Comparison of ENCODE assay signal across 9 cellular contexts in the genomic region with DNA sequence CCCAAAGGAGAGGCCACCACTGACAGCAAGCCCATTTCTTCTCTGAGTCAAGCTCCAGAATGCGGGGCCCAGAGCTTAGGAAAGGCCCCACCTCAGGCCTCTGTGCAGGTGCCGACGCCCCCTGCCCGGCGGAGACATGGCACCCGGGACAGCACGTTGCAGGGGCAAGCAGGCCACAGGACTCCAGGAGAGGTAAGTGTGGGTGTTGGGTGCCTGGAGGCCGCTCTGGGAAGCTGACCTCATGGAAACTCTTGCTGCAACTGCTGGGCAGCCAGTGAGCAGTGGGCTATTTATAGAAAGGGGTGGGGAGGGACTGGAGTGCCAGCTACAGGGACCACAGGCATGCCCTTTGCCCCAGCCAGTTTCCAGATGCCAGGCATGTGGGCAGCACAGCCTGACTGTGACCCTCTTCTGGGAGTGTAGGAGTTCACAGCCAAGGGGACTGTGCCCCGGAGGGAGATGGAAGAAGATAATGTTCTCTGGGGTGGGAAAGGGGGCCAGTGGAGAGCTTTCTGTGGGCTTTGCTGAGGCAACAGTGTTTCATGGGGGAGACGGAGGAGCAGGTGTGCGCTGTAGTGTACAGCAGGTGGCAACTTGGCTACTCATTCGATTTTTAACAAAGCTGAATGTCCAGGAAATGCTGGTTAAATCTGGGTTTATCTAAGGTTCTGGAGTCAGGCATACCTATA. TPM values are rescaled to one million over a fixed set of nuclear protein-coding genes. Genes with fewer than 3 reads are reported as not detected.
A peak's percentile ranks its signal among the peaks of the same experiment; 100 is the strongest.
DNase-seq lines count a peak whose midpoint lies in the region; ATAC-seq and TF ChIP-seq lines count a peak whose summit lies in the region.
"Had no signal": no experiment of that assay in that cellular context is flagged by ENCODE, and none has a peak within 500 bp of the region (broad histone marks: within the 10 kb centered on the region; RNA-seq: fewer than 3 reads in every experiment).

No MANE protein-coding gene starts in this region.

- peak overlapping the region; percentile 57 to 71 for H3K27ac ChIP-seq in breast epithelium
- peak overlapping the region in 3 of 4 donors; percentile 26 to 81 (median 77) for H3K27ac ChIP-seq in tibial nerve

- POLR2A ChIA-PET in WTC11 (lab: Charles Lee): no interaction called here

- H3K27me3 ChIP-seq in breast epithelium (no peaks in the 10 kb centered on the region), tibial nerve (no peaks in the 10 kb centered on the region)

- no peak overlapping the region for H3K4me3 Mint-ChIP-seq in WTC11
- H3K4me3 Mint-ChIP-seq: activated CD8-positive, alpha-beta T cell treated with anti-CD3 and anti-CD28 coated beads for 36 hours had no signal

- H3K36me3 ChIP-seq in breast epithelium (no peaks in the 10 kb centered on the region), tibial nerve (no peaks in the 10 kb centered on the region)

- peak in 1 of 2 donors; percentile 71 for TF ChIP-seq EP300 in tibial nerve (IDR thresholded peaks at IDR 0.05)

- H3K36me3 Mint-ChIP-seq in WTC11: peaks cover 6% of the 10 kb centered on the region; the same call in 1 of the 2 replicates

- peak; percentile 68 for DNase-seq in LoVo (ENCODE audit: low spot score)
- DNase-seq in breast epithelium (ENCODE audit: low spot score in 2 of 2): peak in 1 of 2 donors; percentile 67
- DNase-seq in left colon: peak; percentile 55 to 81
- DNase-seq in tibial nerve (ENCODE audit: low spot score in 2 of 2): peak in 1 of 2 donors; percentile 42
- DNase-seq in anterior cingulate cortex (lab: John Stamatoyannopoulos, UW): no peak
- DNase-seq in WTC11 (ENCODE audit: low spot score): no peak
- DNase-seq in activated CD4-positive, CD25-positive, alpha-beta regulatory T cell (lab: John Stamatoyannopoulos, UW): no peak
- DNase-seq: activated CD8-positive, alpha-beta T cell treated with anti-CD3 and anti-CD28 coated beads for 36 hours; NCI-H1105 had no signal

- TF ChIP-seq POLR2A in breast epithelium (IDR thresholded peaks at IDR 0.05) (no peak), tibial nerve (IDR thresholded peaks at IDR 0.05) (no peak)

- intact Hi-C loops in breast epithelium (cut with DNase I; ENCODE audit: low total_unique reads): no loop called here
- intact Hi-C loops in left colon (cut with DNase I, micrococcal nuclease): loop anchor here in 1 of 2 donors (10.0 kb wide), 1 partner anchor 94 kb away; no protein-coding TSS in a partner anchor

- H3K4me1 ChIP-seq in breast epithelium (no peaks in the 10 kb centered on the region), tibial nerve (peaks cover 0 to 17% (median 13%) of the 10 kb centered on the region in 4 donors)

- no peaks in the 10 kb centered on the region for H3K4me1 Mint-ChIP-seq in WTC11

- H3K4me3 ChIP-seq in breast epithelium (no peak overlapping the region), tibial nerve (no peak overlapping the region)

- TF ChIP-seq CTCF in breast epithelium (IDR thresholded peaks at IDR 0.05) (no peak), tibial nerve (IDR thresholded peaks at IDR 0.05) (no peak), WTC11 (IDR thresholded peaks at IDR 0.05) (no peak)

- H3K27me3 Mint-ChIP-seq in WTC11 (ENCODE audit: low read depth): no peaks in the 10 kb centered on the region
- H3K27me3 Mint-ChIP-seq: activated CD8-positive, alpha-beta T cell treated with anti-CD3 and anti-CD28 coated beads for 36 hours had no signal

- H3K9me3 ChIP-seq in breast epithelium: no peaks in the 10 kb centered on the region
- H3K9me3 ChIP-seq in tibial nerve: no peaks in the 10 kb centered on the region

- H3K9me3 Mint-ChIP-seq in WTC11: no peaks in the 10 kb centered on the region
- H3K9me3 Mint-ChIP-seq: activated CD8-positive, alpha-beta T cell treated with anti-CD3 and anti-CD28 coated beads for 36 hours had no signal

- H3K27ac Mint-ChIP-seq in WTC11: no peak overlapping the region; the same call in 1 of the 2 replicates
- H3K27ac Mint-ChIP-seq: activated CD8-positive, alpha-beta T cell treated with anti-CD3 and anti-CD28 coated beads for 36 hours had no signal

- WGBS in tibial nerve, 2 donors: 50 to 57% methylated on average over 12 of the region's 12 CpGs

- ATAC-seq in left colon: peak; percentile 91
- ATAC-seq in WTC11: no peak
- ATAC-seq: activated CD8-positive, alpha-beta T cell treated with anti-CD3 and anti-CD28 coated beads for 36 hours had no signal

- CTCF ChIA-PET in WTC11 (lab: Charles Lee): interaction anchor here (2.1 kb wide), 1 partner anchor 87 kb away, joined by 7 read pairs; no protein-coding TSS in a partner anchor

TF ChIP-seq in WTC11, 78 proteins besides CTCF, POLR2A, EP300 and RAD21 (continues in another document):
- TF ChIP-seq SMAD3 (CRISPR knock-in tag; IDR thresholded peaks at IDR 0.05; ENCODE audit: borderline replicate concordance) (no peak), KAT7 (CRISPR knock-in tag; IDR thresholded peaks at IDR 0.05; ENCODE audit: borderline replicate concordance) (no peak), ZNF425 (CRISPR knock-in tag; conservative IDR thresholded peaks at IDR 0.05) (no peak), ATF3 (CRISPR knock-in tag; conservative IDR thresholded peaks at IDR 0.05) (no peak), NR2C2 (CRISPR knock-in tag; IDR thresholded peaks at IDR 0.05) (no peak), ZNF416 (CRISPR knock-in tag; IDR thresholded peaks at IDR 0.05) (no peak), NR3C1 (CRISPR knock-in tag; conservative IDR thresholded peaks at IDR 0.05; ENCODE audit: low read depth) (no peak), ZNF232 (CRISPR knock-in tag; IDR thresholded peaks at IDR 0.05) (no peak), ZNF121 (CRISPR knock-in tag; IDR thresholded peaks at IDR 0.05) (no peak), PREB (CRISPR knock-in tag; IDR thresholded peaks at IDR 0.05; ENCODE audit: borderline replicate concordance) (no peak), IRF2 (CRISPR knock-in tag; IDR thresholded peaks at IDR 0.05; ENCODE audit: borderline replicate concordance, low read depth) (no peak), CREM (CRISPR knock-in tag; IDR thresholded peaks at IDR 0.05) (no peak)
- TF ChIP-seq, protein P1, sequence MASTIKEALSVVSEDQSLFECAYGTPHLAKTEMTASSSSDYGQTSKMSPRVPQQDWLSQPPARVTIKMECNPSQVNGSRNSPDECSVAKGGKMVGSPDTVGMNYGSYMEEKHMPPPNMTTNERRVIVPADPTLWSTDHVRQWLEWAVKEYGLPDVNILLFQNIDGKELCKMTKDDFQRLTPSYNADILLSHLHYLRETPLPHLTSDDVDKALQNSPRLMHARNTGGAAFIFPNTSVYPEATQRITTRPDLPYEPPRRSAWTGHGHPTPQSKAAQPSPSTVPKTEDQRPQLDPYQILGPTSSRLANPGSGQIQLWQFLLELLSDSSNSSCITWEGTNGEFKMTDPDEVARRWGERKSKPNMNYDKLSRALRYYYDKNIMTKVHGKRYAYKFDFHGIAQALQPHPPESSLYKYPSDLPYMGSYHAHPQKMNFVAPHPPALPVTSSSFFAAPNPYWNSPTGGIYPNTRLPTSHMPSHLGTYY (CRISPR knock-in tag; IDR thresholded peaks at IDR 0.05): no peak
- TF ChIP-seq, protein P2, sequence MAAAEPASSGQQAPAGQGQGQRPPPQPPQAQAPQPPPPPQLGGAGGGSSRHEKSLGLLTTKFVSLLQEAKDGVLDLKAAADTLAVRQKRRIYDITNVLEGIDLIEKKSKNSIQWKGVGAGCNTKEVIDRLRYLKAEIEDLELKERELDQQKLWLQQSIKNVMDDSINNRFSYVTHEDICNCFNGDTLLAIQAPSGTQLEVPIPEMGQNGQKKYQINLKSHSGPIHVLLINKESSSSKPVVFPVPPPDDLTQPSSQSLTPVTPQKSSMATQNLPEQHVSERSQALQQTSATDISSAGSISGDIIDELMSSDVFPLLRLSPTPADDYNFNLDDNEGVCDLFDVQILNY (CRISPR knock-in tag; IDR thresholded peaks at IDR 0.05): no peak
- TF ChIP-seq, protein P3, sequence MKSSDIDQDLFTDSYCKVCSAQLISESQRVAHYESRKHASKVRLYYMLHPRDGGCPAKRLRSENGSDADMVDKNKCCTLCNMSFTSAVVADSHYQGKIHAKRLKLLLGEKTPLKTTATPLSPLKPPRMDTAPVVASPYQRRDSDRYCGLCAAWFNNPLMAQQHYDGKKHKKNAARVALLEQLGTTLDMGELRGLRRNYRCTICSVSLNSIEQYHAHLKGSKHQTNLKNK (CRISPR knock-in tag; IDR thresholded peaks at IDR 0.05): no peak

RNA-seq across cellular contexts. Expression of gene ALPK3, which starts 23.7 kb away (rescaled TPM):
- total RNA-seq in breast epithelium (1 to 10 TPM; 1.6 to 3.4 (median 2.6) TPM), left colon (1 to 10 TPM; 1.0 to 1.1 TPM), tibial nerve (1 to 10 TPM; 2.4 to 7.1 (median 4.7) TPM), WTC11 (2021) (16.5 to 23.0 TPM (median 20.9 TPM) in 3 replicates)

RNA-seq across cellular contexts. Expression of gene SLC28A1, which starts 43.6 kb away (rescaled TPM):
- total RNA-seq in breast epithelium (under 1 TPM in 1 of 3 donors, not detected in 2; 0.59 TPM), left colon (not detected), tibial nerve (under 1 TPM in 2 of 4 donors, not detected in 2; 0.22 to 0.42 TPM), WTC11 (2021) (0.14 to 0.16 TPM in 2 of 3 replicates, not detected in the other)
- total RNA-seq: activated CD8-positive, alpha-beta T cell treated with anti-CD3 and anti-CD28 coated beads for 36 hours had no signal

Comparison
In these comparisons a context has a peak if more than half of its experiments do, and no peak if none do; other contexts are left out.
1. DNase-seq: peak in LoVo (single experiment) and left colon (2 of 2); none in anterior cingulate cortex (0 of 58), WTC11 (single experiment) and activated CD4-positive, CD25-positive, alpha-beta regulatory T cell (0 of 4).